In the genomic region with DNA sequence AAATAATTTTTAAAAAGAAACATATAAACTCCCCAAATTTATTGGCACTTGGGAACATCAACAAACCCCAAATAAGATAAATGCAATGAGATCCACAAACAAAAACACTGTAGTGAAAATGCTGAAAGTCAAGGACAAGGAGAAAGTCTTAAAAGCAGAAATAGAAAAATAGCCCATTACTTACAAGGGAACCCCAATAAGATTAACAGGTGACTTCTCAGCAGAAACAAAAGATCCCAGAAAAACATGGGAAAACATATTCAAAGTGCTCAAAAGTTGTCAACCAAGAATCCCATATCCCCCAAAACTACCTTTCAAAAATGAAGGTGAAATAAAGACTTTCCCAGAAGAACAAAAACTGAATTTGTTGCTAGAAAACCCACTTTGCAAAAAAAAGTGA, we compare ENCODE assay signal across 33 cellular contexts.
"Had no signal": no experiment of that assay in that cellular context is flagged by ENCODE, and none has a peak within 500 bp of the region (broad histone marks: within the 10 kb centered on the region; RNA-seq: fewer than 3 reads in every experiment).

No MANE protein-coding gene starts in this region.

- DNase-seq: activated effector memory CD4-positive, alpha-beta T cell treated with anti-CD3 and anti-CD28 coated beads, Interleukin-2, amount 50 U/mL, for 16 hours; activated gamma-delta T cell; activated gamma-delta T cell treated with Interleukin-2 at 50 U/mL for 16 hours; activated naive CD4-positive, alpha-beta T cell; activated naive CD4-positive, alpha-beta T cell treated with anti-CD3 and anti-CD28 coated beads for 36 hours; activated naive CD4-positive, alpha-beta T cell treated with anti-CD3 and anti-CD28 coated beads, Interleukin-2, amount 10 ng/mL, durations not matched to agents 7 days and 5 days; activated naive CD4-positive, alpha-beta T cell treated with anti-CD3 and anti-CD28 coated beads, Interleukin-2, amount 50 U/mL, for 16 hours; activated naive CD4-positive, alpha-beta T cell treated with Interleukin-2 at 50 U/mL for 16 hours; activated naive CD8-positive, alpha-beta T cell treated with anti-CD3 and anti-CD28 coated beads for 36 hours; activated naive CD8-positive, alpha-beta T cell treated with anti-CD3 and anti-CD28 coated beads, Interleukin-2, amount 10 ng/mL, durations not matched to agents 7 days and 5 days; activated naive CD8-positive, alpha-beta T cell treated with anti-CD3 and anti-CD28 coated beads, Interleukin-2, amount 50 U/mL, for 24 hours; activated T-cell treated with anti-CD3 and anti-CD28 coated beads, Interleukin-2, amount 50 U/mL, for 1 hour; activated T-cell treated with anti-CD3 and anti-CD28 coated beads, Interleukin-2, amount 50 U/mL, for 24 hours; activated T-cell treated with anti-CD3 and anti-CD28 coated beads, Interleukin-2, amount 50 U/mL, for 4 hours; activated T-cell treated with anti-CD3 and anti-CD28 coated beads, Interleukin-2, amount 50 U/mL, for 48 hours; activated T-cell treated with anti-CD3 and anti-CD28 coated beads, Interleukin-2, amount 50 U/mL, for 72 hours; adrenal gland; amniotic stem cell; amygdala; anterior cingulate cortex; aorta; body of pancreas; brain microvascular endothelial cell; caudate nucleus; central memory CD4-positive, alpha-beta T cell; cerebellar nuclear complex had no signal

- ATAC-seq: activated naive CD4-positive, alpha-beta T cell treated with anti-CD3 and anti-CD28 coated beads, Interleukin-2, amount 50 U/mL, for 72 hours; activated naive CD8-positive, alpha-beta T cell treated with anti-CD3 and anti-CD28 coated beads, Interleukin-2, amount 50 U/mL, for 24 hours; activated T-cell treated with anti-CD3 and anti-CD28 coated beads, Interleukin-2, amount 50 U/mL, for 4 hours; activated T-cell treated with anti-CD3 and anti-CD28 coated beads, Interleukin-2, amount 50 U/mL, for 72 hours; activated T-helper 17 cell treated with anti-CD3 and anti-CD28 coated beads, Interleukin-2, amount 50 U/mL, for 72 hours; body of pancreas had no signal

- H3K36me3 ChIP-seq: adrenal gland, ascending aorta, brain microvascular endothelial cell, breast epithelium, cardiac muscle cell had no signal

- H3K4me1 ChIP-seq: adrenal gland, ascending aorta, breast epithelium had no signal

- FAIRE-seq: astrocyte, bronchial epithelial cell had no signal

- H3K27ac ChIP-seq: adrenal gland, ascending aorta, body of pancreas, brain microvascular endothelial cell, breast epithelium, cardiac muscle cell had no signal

- H3K4me3 ChIP-seq: adrenal gland, ascending aorta, body of pancreas, breast epithelium, cardiac muscle cell had no signal
